ENCODE assay signal across 8 cellular contexts in genomic region chr7:37182011-37182478, GRCh38.
DNase-seq lines count a peak whose midpoint lies in the region; ATAC-seq and TF ChIP-seq lines count a peak whose summit lies in the region.

No MANE protein-coding gene starts in this region.

- H3K4me1 ChIP-seq in Karpas-422 (ENCODE audit: low read length) = peaks cover 27% of the 10 kb centered on the region
- no peaks in the 10 kb centered on the region for H3K4me1 ChIP-seq in osteoblast (ENCODE audit: insufficient read depth, low read length)
- peaks cover 15 to 16% of the 10 kb centered on the region in 2 donors for H3K4me1 ChIP-seq in thyroid gland

- H3K9ac ChIP-seq in Karpas-422 (ENCODE audit: low read length) = peak overlapping the region; percentile 15; the same call in 1 of the 2 replicates

- WGBS in thyroid gland, 2 donors = 7 to 9% methylated on average over 7 of the region's 7 CpGs

- H3K36me3 ChIP-seq in Karpas-422 (ENCODE audit: insufficient read depth, low read length) (peaks cover 4% of the 10 kb centered on the region), osteoblast (ENCODE audit: insufficient read depth, low read length) (no peaks in the 10 kb centered on the region), thyroid gland (no peaks in the 10 kb centered on the region)

- H3K9me3 ChIP-seq in Karpas-422 (ENCODE audit: low read length) (no peaks in the 10 kb centered on the region), osteoblast (ENCODE audit: low read depth, low read length) (no peaks in the 10 kb centered on the region), thyroid gland (no peaks in the 10 kb centered on the region)

- H3K27ac ChIP-seq in Karpas-422 (ENCODE audit: low read length) (no peak overlapping the region), RWPE1 (no peak overlapping the region), osteoblast (ENCODE audit: low read depth, low read length) (no peak overlapping the region), thyroid gland (peak overlapping the region in 2 of 3 donors; percentile 50 to 65)

- peak overlapping the region; percentile 47 for H3K4me2 ChIP-seq in Karpas-422 (ENCODE audit: low read depth, low read length, poor library complexity, severe bottlenecking)
- peak overlapping the region; percentile 13 for H3K4me2 ChIP-seq in osteoblast (ENCODE audit: insufficient read depth, low read length)

- no peak for TF ChIP-seq POLR2A in thyroid gland (IDR thresholded peaks at IDR 0.05)

- H4K20me1 ChIP-seq in Karpas-422 (ENCODE audit: insufficient read depth, low read depth, low read length) (no peaks in the 10 kb centered on the region; the same call in 1 of the 2 replicates), osteoblast (ENCODE audit: insufficient read depth, low read length) (no peaks in the 10 kb centered on the region)

- peaks cover 12% of the 10 kb centered on the region for H3K79me2 ChIP-seq in Karpas-422 (ENCODE audit: low read length)
- H3K79me2 ChIP-seq in osteoblast (ENCODE audit: insufficient read depth, low read length) = no peaks in the 10 kb centered on the region

- peak; percentile 96 for TF ChIP-seq CTCF in RWPE1 (conservative IDR thresholded peaks at IDR 0.05; ENCODE audit: low read depth)
- TF ChIP-seq CTCF in osteoblast (IDR thresholded peaks at IDR 0.05; ENCODE audit: extremely low read depth, low read depth, low read length) = peak; percentile 90
- TF ChIP-seq CTCF in thyroid gland (IDR thresholded peaks at IDR 0.05) = peak; percentile 75 to 99 (median 92)

- POLR2A ChIA-PET in RWPE1 (lab: Yijun Ruan, JAX; ENCODE audit: low non-redundant PET) = interaction anchor here (0.6 kb wide), 1 partner anchor 215 kb away, joined by 4 read pairs; no protein-coding TSS in a partner anchor

- intact Hi-C loops in thyroid gland (cut with DNase I) = loop anchor here (5.0 kb wide), 2 partner anchors 215 to 695 kb away; no protein-coding TSS in a partner anchor

- ATAC-seq in GM21528 (IDR thresholded peaks at IDR 0.05; ENCODE audit: low FRiP score, unreplicated experiment) = peak; percentile 76

- H2AFZ ChIP-seq in Karpas-422 (ENCODE audit: low read length) (no peak overlapping the region), osteoblast (ENCODE audit: low read length) (no peak overlapping the region)

- no peak overlapping the region for H3K4me3 ChIP-seq in Karpas-422 (ENCODE audit: low read length)
- no peak overlapping the region for H3K4me3 ChIP-seq in osteoblast (ENCODE audit: insufficient read depth, low read length)
- H3K4me3 ChIP-seq in thyroid gland (replicated peaks in 1 of 3) = no peak overlapping the region

- DNase-seq in DMS114 treated with DMSO at 0.1 percent for 48 hours (lab: John Stamatoyannopoulos, UW; ENCODE audit: unreplicated experiment) (peak; percentile 66), Karpas-422 (peak; percentile 93), RWPE1 (ENCODE audit: low spot score) (peak; percentile 62), germinal center (ENCODE audit: low spot score) (peak; percentile 71), osteoblast (ENCODE audit: insufficient read length, low spot score, missing footprints) (peak; percentile 83), thyroid gland (peak; percentile 83 to 89)
- peak; percentile 58 for DNase-seq in activated effector memory CD4-positive, alpha-beta T cell treated with Interleukin-2 at 50 U/mL for 16 hours

- H3K27me3 ChIP-seq in Karpas-422 (ENCODE audit: low read length) (no peaks in the 10 kb centered on the region), osteoblast (ENCODE audit: insufficient read depth, low read length) (no peaks in the 10 kb centered on the region), thyroid gland (no peaks in the 10 kb centered on the region)

- no peaks in the 10 kb centered on the region for H3K9me2 ChIP-seq in Karpas-422 (replicated peaks; ENCODE audit: insufficient read depth, low read length)

- CTCF ChIA-PET in RWPE1 (lab: Yijun Ruan, JAX) = interaction anchor here (0.6 to 4.3 kb wide), 27 partner anchors 9 to 1817 kb away, joined by 3 to 67 read pairs (median 4); no protein-coding TSS in a partner anchor

Comparison
In these comparisons a context has a peak if more than half of its experiments do, and no peak if none do; other contexts are left out.
1. H3K27ac ChIP-seq: peak in thyroid gland (2 of 3); none in Karpas-422 (single experiment), RWPE1 (single experiment) and osteoblast (single experiment).
2. Peak in every context shown above with its lines, with median percentiles within 50 percentile points of each other: DNase-seq and CTCF ChIP-seq.